16 cellular contexts compared by ENCODE assay signal in genomic region chr15:41853191-41853590, GRCh38. TPM values are rescaled to one million over a fixed set of nuclear protein-coding genes. Genes with fewer than 3 reads are reported as not detected.
DNase-seq lines count a peak whose midpoint lies in the region; ATAC-seq and TF ChIP-seq lines count a peak whose summit lies in the region.
"Had no signal": no experiment of that assay in that cellular context is flagged by ENCODE, and none has a peak within 500 bp of the region (broad histone marks: within the 10 kb centered on the region; RNA-seq: fewer than 3 reads in every experiment).

No MANE protein-coding gene starts in this region.

- ATAC-seq in lower lobe of right lung = peak; percentile 9 to 11
- ATAC-seq in upper lobe of left lung (ENCODE audit: low FRiP score in 2 of 2) = no peak
- ATAC-seq: GM12878 had no signal

- peaks cover 3% of the 10 kb centered on the region; the same call in 1 of the 2 replicates for H3K4me1 ChIP-seq in SJCRH30
- peaks cover 35% of the 10 kb centered on the region for H3K4me1 ChIP-seq in lower lobe of right lung
- peaks cover 5 to 40% (median 20%) of the 10 kb centered on the region in 4 donors for H3K4me1 ChIP-seq in upper lobe of left lung
- H3K4me1 ChIP-seq in tibial artery = peaks cover 0 to 14% (median 0%) of the 10 kb centered on the region in 4 donors
- H3K4me1 ChIP-seq: A549, Caco-2, HAP-1 had no signal

- WGBS in upper lobe of left lung, 2 donors = 70 to 83% methylated on average over 1 to 8 of the region's 8 CpGs

- DNase-seq in DMS79 (lab: John Stamatoyannopoulos, UW) (peak; percentile 44), SJCRH30 (peak; percentile 34 to 36), lower lobe of right lung (no peak), upper lobe of left lung (peak; percentile 36 to 66), T1000 (lab: John Stamatoyannopoulos, UW) (no peak), tibial artery (no peak), activated gamma-delta T cell treated with Interleukin-2 at 50 U/mL for 16 hours (no peak)
- DNase-seq: AML-193; Caco-2; CD4-positive, alpha-beta T cell had no signal

- no peak for TF ChIP-seq POLR2A in upper lobe of left lung (IDR thresholded peaks at IDR 0.05)

- intact Hi-C loops in lower lobe of right lung (cut with DNase I) (no loop called here), tibial artery (cut with DNase I; ENCODE audit: low total_unique reads) (no loop called here)

- H3K9me3 ChIP-seq in SJCRH30 (replicated peaks) (no peaks in the 10 kb centered on the region), lower lobe of right lung (no peaks in the 10 kb centered on the region), upper lobe of left lung (no peaks in the 10 kb centered on the region), tibial artery (no peaks in the 10 kb centered on the region)
- H3K9me3 ChIP-seq: A549, Caco-2, HAP-1 had no signal

- no peaks in the 10 kb centered on the region for H3K27me3 ChIP-seq in SJCRH30
- H3K27me3 ChIP-seq in lower lobe of right lung (ENCODE audit: low read depth) = no peaks in the 10 kb centered on the region
- H3K27me3 ChIP-seq in upper lobe of left lung = no peaks in the 10 kb centered on the region
- peaks cover 0 to 54% of the 10 kb centered on the region in 2 donors for H3K27me3 ChIP-seq in tibial artery

- TF ChIP-seq CTCF in lower lobe of right lung (IDR thresholded peaks at IDR 0.05) = no peak
- TF ChIP-seq CTCF in upper lobe of left lung (IDR thresholded peaks at IDR 0.05) = no peak
- TF ChIP-seq CTCF in tibial artery (IDR thresholded peaks at IDR 0.05) = no peak

- no peak for TF ChIP-seq EP300 in upper lobe of left lung (IDR thresholded peaks at IDR 0.05)

- H3K4me3 ChIP-seq in SJCRH30 (no peak overlapping the region), lower lobe of right lung (no peak overlapping the region), upper lobe of left lung (no peak overlapping the region), tibial artery (no peak overlapping the region)
- H3K4me3 ChIP-seq: A549, GM12878, HAP-1 had no signal

- H3K36me3 ChIP-seq in SJCRH30 (no peaks in the 10 kb centered on the region), lower lobe of right lung (peaks cover 13% of the 10 kb centered on the region), upper lobe of left lung (peaks cover 0 to 9% (median 4%) of the 10 kb centered on the region in 4 donors), tibial artery (peaks cover 0 to 9% (median 3%) of the 10 kb centered on the region in 3 donors)
- H3K36me3 ChIP-seq: HAP-1 had no signal

- H3K27ac ChIP-seq in SJCRH30 (no peak overlapping the region), lower lobe of right lung (no peak overlapping the region), upper lobe of left lung (no peak overlapping the region), tibial artery (no peak overlapping the region)
- H3K27ac ChIP-seq: 22Rv1, A549, C4-2B had no signal

RNA-seq across cellular contexts. Expression of gene PLA2G4B, which starts 14.5 kb away (rescaled TPM):
- 3.0 and 7.2 TPM in 2 replicates for total RNA-seq in SJCRH30 (2014; rRNA removed; shearing (Covaris generic))
- total RNA-seq in lower lobe of right lung = 13.8 TPM
- total RNA-seq in upper lobe of left lung = 10 to 100 TPM in 4 of 6 donors, 1 to 10 TPM in 2; 4.7 to 71.2 (median 14.4) TPM

RNA-seq across cellular contexts. Expression of gene JMJD7, which starts 25.3 kb away (rescaled TPM):
- total RNA-seq in SJCRH30 (2014; rRNA removed; shearing (Covaris generic)) = 7.0 and 7.5 TPM in 2 replicates
- 24.3 TPM for total RNA-seq in lower lobe of right lung
- 10 to 100 TPM; 14.4 to 41.5 (median 31.2) TPM for total RNA-seq in upper lobe of left lung

RNA-seq across cellular contexts. Expression of gene SPTBN5, which starts 40.7 kb away (rescaled TPM):
- 0.38 and 0.55 TPM in 2 replicates for total RNA-seq in SJCRH30 (2014; rRNA removed; shearing (Covaris generic))
- total RNA-seq in lower lobe of right lung = 2.1 TPM
- total RNA-seq in upper lobe of left lung = 1 to 10 TPM in 3 of 6 donors, under 1 TPM in 3; 0.20 to 9.4 (median 2.0) TPM
- total RNA-seq: H4 had no signal

Comparison
In these comparisons a context has a peak if more than half of its experiments do, and no peak if none do; other contexts are left out.
1. DNase-seq: peak in DMS79 (single experiment), SJCRH30 (2 of 2) and upper lobe of left lung (2 of 2); none in lower lobe of right lung (single experiment), T1000 (single experiment), tibial artery (0 of 2) and activated gamma-delta T cell treated with Interleukin-2 at 50 U/mL for 16 hours (single experiment).
2. ATAC-seq: peak in lower lobe of right lung (2 of 2); none in upper lobe of left lung (0 of 2).